In genomic region chr9:110036286-110036685, GRCh38 we compare ENCODE assay signal across 28 cellular contexts.
DNase-seq lines count a peak whose midpoint lies in the region; ATAC-seq and TF ChIP-seq lines count a peak whose summit lies in the region.
"Had no signal": no experiment of that assay in that cellular context is flagged by ENCODE, and none has a peak within 500 bp of the region (broad histone marks: within the 10 kb centered on the region; RNA-seq: fewer than 3 reads in every experiment).

No MANE protein-coding gene starts in this region.

- no peak for DNase-seq in Right ventricle myocardium inferior (ENCODE audit: missing footprints)
- no peak for DNase-seq in right atrium auricular region (ENCODE audit: low spot score)
- DNase-seq in body of pancreas, result no peak
- DNase-seq in left ventricle myocardium superior, result no peak
- no peak for DNase-seq in NCI-H226
- no peak for DNase-seq in KBM-7
- DNase-seq in activated gamma-delta T cell (lab: John Stamatoyannopoulos, UW), result no peak
- DNase-seq: activated CD4-positive, alpha-beta T cell treated with anti-CD3 and anti-CD28 coated beads, Interleukin-2, amount 10 ng/mL, durations not matched to agents 24 days and 14 days; activated effector memory CD4-positive, alpha-beta T cell treated with anti-CD3 and anti-CD28 coated beads, Interleukin-2, amount 50 U/mL, for 16 hours; activated naive CD8-positive, alpha-beta T cell treated with anti-CD3 and anti-CD28 coated beads for 36 hours; anterior cingulate cortex; CD4-positive, CD25-positive, alpha-beta regulatory T cell; DND-41; GF-D8; HCEC 1CT; kidney glomerular epithelial cell; MM.1S; NCI-H2171 treated with DMSO at 0.1 percent for 48 hours; NCI-H774; ovary; stimulated activated naive CD4-positive, alpha-beta T cell treated with Interleukin-2 at 50 U/mL for 16 hours had no signal

- H3K27ac ChIP-seq in right atrium auricular region (peak overlapping the region in 1 of 2 donors; percentile 74), body of pancreas (no peak overlapping the region)
- H3K27ac ChIP-seq: A549, hepatocyte, HL-60, KMS-11, ovary, skin epidermis had no signal

- H3K4me1 ChIP-seq in right atrium auricular region (peaks cover 0 to 33% of the 10 kb centered on the region in 2 donors), body of pancreas (no peaks in the 10 kb centered on the region)

- TF ChIP-seq CTCF in right atrium auricular region (IDR thresholded peaks at IDR 0.05) (no peak), body of pancreas (IDR thresholded peaks at IDR 0.05) (no peak)

- no peaks in the 10 kb centered on the region for H3K36me3 ChIP-seq in right atrium auricular region
- no peaks in the 10 kb centered on the region for H3K36me3 ChIP-seq in body of pancreas (replicated peaks in 1 of 2; ENCODE audit: insufficient read depth in 1 of 2, low read depth in 2 of 2)
- H3K36me3 ChIP-seq: ovary had no signal

- intact Hi-C loops in Right ventricle myocardium inferior (cut with DNase I), result no loop called here
- intact Hi-C loops in body of pancreas (cut with DNase I), result no loop called here
- intact Hi-C loops in left ventricle myocardium superior (cut with micrococcal nuclease), result no loop called here

- ATAC-seq in Right ventricle myocardium inferior (peak; percentile 85), body of pancreas (peak; percentile 21), left ventricle myocardium superior (peak; percentile 89), GM18909 (IDR thresholded peaks at IDR 0.05; ENCODE audit: poor library complexity, unreplicated experiment) (no peak)
- ATAC-seq: A549, WTC11 had no signal

- no peaks in the 10 kb centered on the region for H3K27me3 ChIP-seq in right atrium auricular region
- H3K27me3 ChIP-seq in body of pancreas, result no peaks in the 10 kb centered on the region
- H3K27me3 ChIP-seq: hepatocyte, ovary had no signal

- no peak for TF ChIP-seq POLR2A in body of pancreas (IDR thresholded peaks at IDR 0.05)

- in situ Hi-C loops in KBM-7 (cut with MboI; ENCODE audit: low pct_unique_long_range_greater_than_20kb, low sequenced_read_pairs), result no loop called here

- H3K4me3 ChIP-seq in right atrium auricular region (no peak overlapping the region), body of pancreas (no peak overlapping the region)
- H3K4me3 ChIP-seq: A549, hepatocyte, ovary, skin epidermis had no signal

- no peaks in the 10 kb centered on the region for H3K9me3 ChIP-seq in right atrium auricular region
- H3K9me3 ChIP-seq in body of pancreas, result no peaks in the 10 kb centered on the region
- H3K9me3 ChIP-seq: A549, ovary had no signal

- 74 to 82% methylated on average over 2 of the region's 2 CpGs for WGBS in body of pancreas, 2 donors
